In the genomic region with DNA sequence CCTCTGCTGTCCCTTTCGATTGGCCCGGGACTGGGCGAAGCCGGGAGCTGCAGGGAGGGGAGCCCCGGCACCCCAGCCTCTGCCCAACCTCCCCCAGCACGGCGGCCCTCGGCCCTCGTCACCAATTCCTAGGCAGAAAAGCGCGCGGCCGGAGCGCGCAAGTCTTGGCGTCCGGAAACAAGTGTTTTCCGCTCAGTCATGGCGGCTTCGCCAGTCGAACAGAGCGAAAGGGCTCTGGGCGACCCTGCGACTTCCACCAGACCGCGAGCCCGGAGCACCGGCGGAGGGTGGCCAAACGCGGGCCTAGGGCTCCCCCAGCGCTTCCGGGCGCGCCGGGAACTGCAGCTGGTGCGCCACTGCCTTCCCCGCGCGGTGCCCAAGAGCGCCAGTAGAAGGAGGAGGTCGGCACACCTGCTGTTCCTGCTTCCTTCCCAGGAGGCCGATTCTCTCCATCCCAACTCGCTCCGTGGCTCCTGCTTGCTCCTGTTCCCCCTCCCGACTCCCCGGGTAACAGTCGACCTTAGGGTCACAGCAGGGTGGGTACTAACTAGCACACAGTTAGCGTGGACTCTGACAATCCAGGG, we compare ENCODE assay signal across 8 cellular contexts.
DNase-seq lines count a peak whose midpoint lies in the region; ATAC-seq and TF ChIP-seq lines count a peak whose summit lies in the region.

No MANE protein-coding gene starts in this region.

- no peaks in the 10 kb centered on the region for H3K36me3 ChIP-seq in SJSA1
- H3K36me3 ChIP-seq in esophagus (ENCODE audit: control insufficient read depth in 2 of 2, insufficient read depth in 2 of 2, low read length in 1 of 2), result no peaks in the 10 kb centered on the region
- no peaks in the 10 kb centered on the region for H3K36me3 ChIP-seq in mucosa of descending colon (ENCODE audit: low read depth)
- no peaks in the 10 kb centered on the region for H3K36me3 ChIP-seq in urinary bladder (ENCODE audit: insufficient read depth)

- DNase-seq in D341Med (ENCODE audit: low spot score) (peak; percentile 93), GM20000 (ENCODE audit: low spot score) (peak; percentile 39), SJSA1 (ENCODE audit: low read depth in 1 of 2, low spot score in 2 of 2) (no peak), mucosa of descending colon (peak; percentile 38 to 75 (median 41)), G401 (ENCODE audit: low spot score) (no peak)

- in situ Hi-C loops in G401 (cut with HindIII; ENCODE audit: low sequenced_read_pairs), result no loop called here

- H3K4me3 ChIP-seq in SJSA1, result peak overlapping the region; percentile 14; the same call in 1 of the 2 replicates
- H3K4me3 ChIP-seq in esophagus (ENCODE audit: low read depth in 1 of 2, low read length in 2 of 2), result peak overlapping the region; percentile 27 to 29
- H3K4me3 ChIP-seq in mucosa of descending colon, result no peak overlapping the region
- peak overlapping the region; percentile 29 for H3K4me3 ChIP-seq in urinary bladder (ENCODE audit: low read depth, low read length)

- H3K27me3 ChIP-seq in SJSA1 (replicated peaks) (no peaks in the 10 kb centered on the region), esophagus (ENCODE audit: control insufficient read depth in 1 of 2, insufficient read depth in 2 of 2, low read length in 2 of 2) (peaks cover 0 to 5% of the 10 kb centered on the region in 2 donors)

- intact Hi-C loops in mucosa of descending colon (cut with DNase I, micrococcal nuclease), result no loop called here

- ATAC-seq in HG03558 (IDR thresholded peaks at IDR 0.05; ENCODE audit: extremely low read depth, unreplicated experiment), result peak; percentile 70
- peak; percentile 94 for ATAC-seq in mucosa of descending colon

- TF ChIP-seq CTCF in GM20000 (IDR thresholded peaks at IDR 0.05; ENCODE audit: extremely low read depth, missing control alignments) (peak; percentile 51), mucosa of descending colon (IDR thresholded peaks at IDR 0.05) (peak; percentile 47)

- H3K27ac ChIP-seq in SJSA1, result no peak overlapping the region
- no peak overlapping the region for H3K27ac ChIP-seq in esophagus (ENCODE audit: low read depth in 2 of 2, low read length in 1 of 2)
- no peak overlapping the region for H3K27ac ChIP-seq in urinary bladder (ENCODE audit: low read depth)

- H3K9me3 ChIP-seq in SJSA1 (replicated peaks) (peaks cover 4% of the 10 kb centered on the region; the same call in 1 of the 2 replicates), esophagus (ENCODE audit: control insufficient read depth in 2 of 2, insufficient read depth in 1 of 2, low read depth in 1 of 2, low read length in 1 of 2) (peaks cover 3 to 5% of the 10 kb centered on the region in 2 donors), mucosa of descending colon (no peaks in the 10 kb centered on the region)

- WGBS in esophagus, 2 donors, result 2 to 5% methylated on average over 42 to 49 of the region's 49 CpGs
- under 1% methylated on average over 49 of the region's 49 CpGs for WGBS in urinary bladder

- H3K4me1 ChIP-seq in SJSA1 (replicated peaks) (no peaks in the 10 kb centered on the region), esophagus (ENCODE audit: control insufficient read depth in 2 of 2, insufficient read depth in 2 of 2, low read length in 1 of 2) (peaks cover 2 to 4% of the 10 kb centered on the region in 2 donors), mucosa of descending colon (ENCODE audit: low read depth) (no peaks in the 10 kb centered on the region), urinary bladder (ENCODE audit: insufficient read depth) (no peaks in the 10 kb centered on the region)

Comparison
In these comparisons a context has a peak if more than half of its experiments do, and no peak if none do; other contexts are left out.
1. DNase-seq: peak in D341Med (single experiment), GM20000 (single experiment) and mucosa of descending colon (3 of 3); none in SJSA1 (0 of 2) and G401 (single experiment).